In genomic region chr16:29810699-29811169, GRCh38 we compare ENCODE assay signal across 9 cellular contexts. TPM values are rescaled to one million over a fixed set of nuclear protein-coding genes. Genes with fewer than 3 reads are reported as not detected.
A peak's percentile ranks its signal among the peaks of the same experiment; 100 is the strongest.
DNase-seq lines count a peak whose midpoint lies in the region; ATAC-seq and TF ChIP-seq lines count a peak whose summit lies in the region.
"Had no signal": no experiment of that assay in that cellular context is flagged by ENCODE, and none has a peak within 500 bp of the region (broad histone marks: within the 10 kb centered on the region; RNA-seq: fewer than 3 reads in every experiment).

No MANE protein-coding gene starts in this region.

- no peak for TF ChIP-seq RAD21 in neural cell (conservative IDR thresholded peaks at IDR 0.05)

- peaks cover 3% of the 10 kb centered on the region for H4K20me1 ChIP-seq in neural cell (ENCODE audit: insufficient read depth)

- H2AFZ ChIP-seq in neural cell (ENCODE audit: low read depth, low read length): no peak overlapping the region

- H3K27me3 ChIP-seq in colonic mucosa (no peaks in the 10 kb centered on the region), neural cell (ENCODE audit: insufficient read depth, low read depth, low read length) (no peaks in the 10 kb centered on the region)

- H3K9me3 ChIP-seq in colonic mucosa (no peaks in the 10 kb centered on the region), neural cell (ENCODE audit: low read length) (no peaks in the 10 kb centered on the region)

- H3K4me1 ChIP-seq in colonic mucosa: peaks cover 35% of the 10 kb centered on the region

- H3K27ac ChIP-seq in colonic mucosa (peak overlapping the region; percentile 88), neural cell (ENCODE audit: low read length) (peak overlapping the region; percentile 98)

- TF ChIP-seq CTCF in AG10803 (conservative IDR thresholded peaks at IDR 0.05; ENCODE audit: low read length): no peak
- no peak for TF ChIP-seq CTCF in colonic mucosa (IDR thresholded peaks at IDR 0.05)
- TF ChIP-seq CTCF in neural cell (IDR thresholded peaks at IDR 0.05; ENCODE audit: poor library complexity, severe bottlenecking): no peak

- H3K9ac ChIP-seq in colonic mucosa (ENCODE audit: low read depth in 2 of 2, low read length in 2 of 2): peak overlapping the region in 1 of 2 donors; percentile 66
- H3K9ac ChIP-seq in neural cell (ENCODE audit: low read length): peak overlapping the region; percentile 99

- no peaks in the 10 kb centered on the region for H3F3A ChIP-seq in neural cell (ENCODE audit: insufficient read depth, low read length, poor library complexity, severe bottlenecking)

- no peaks in the 10 kb centered on the region for H3K9me2 ChIP-seq in neural cell (ENCODE audit: insufficient read depth, low read length)

- intact Hi-C loops in colonic mucosa (cut with DNase I): loop anchor here (5.0 kb wide), 1 partner anchor 42 kb away; no protein-coding TSS in a partner anchor

- ATAC-seq in GM18861 (IDR thresholded peaks at IDR 0.05; ENCODE audit: unreplicated experiment) (no peak), GM21737 (IDR thresholded peaks at IDR 0.05; ENCODE audit: unreplicated experiment) (no peak), GM18519 (IDR thresholded peaks at IDR 0.05; ENCODE audit: low FRiP score, unreplicated experiment) (no peak)

- DNase-seq in AG10803 (ENCODE audit: low read depth): no peak
- no peak for DNase-seq in Jurkat, Clone E6-1 (ENCODE audit: low read depth, low spot score)
- no peak for DNase-seq in colonic mucosa
- DNase-seq in HuH-7 (ENCODE audit: low spot score): no peak

- no peak for TF ChIP-seq EP300 in neural cell (conservative IDR thresholded peaks at IDR 0.05; ENCODE audit: poor library complexity, severe bottlenecking)

- peak overlapping the region; percentile 8; the same call in 1 of the 2 replicates for H3K4me3 ChIP-seq in AG10803 (ENCODE audit: low read length)
- peak overlapping the region; percentile 91; the same call in 1 of the 2 replicates for H3K4me3 ChIP-seq in Jurkat, Clone E6-1 (ENCODE audit: low read length)
- no peak overlapping the region for H3K4me3 ChIP-seq in colonic mucosa
- peak overlapping the region; percentile 100 for H3K4me3 ChIP-seq in neural cell (ENCODE audit: low read length)

- no peaks in the 10 kb centered on the region for H3K36me3 ChIP-seq in colonic mucosa
- H3K36me3 ChIP-seq in neural cell (ENCODE audit: insufficient read depth, low read length): no peaks in the 10 kb centered on the region

- H3K79me2 ChIP-seq in neural cell (replicated peaks; ENCODE audit: insufficient read depth, low read length): peaks cover 54% of the 10 kb centered on the region

- peak overlapping the region; percentile 87 for H3K4me2 ChIP-seq in neural cell (ENCODE audit: low read length)

TF ChIP-seq in neural cell, 6 proteins besides CTCF, POLR2A, EP300 and RAD21:
- TF ChIP-seq EZH2 (IDR thresholded peaks at IDR 0.05; ENCODE audit: borderline replicate concordance, insufficient read depth, low read length, poor library complexity, severe bottlenecking) (no peak), MXI1 (conservative IDR thresholded peaks at IDR 0.05; ENCODE audit: poor library complexity, severe bottlenecking) (no peak), POLR2AphosphoS5 (IDR thresholded peaks at IDR 0.05) (no peak), SMC3 (conservative IDR thresholded peaks at IDR 0.05; ENCODE audit: poor library complexity) (no peak), REST (IDR thresholded peaks at IDR 0.05; ENCODE audit: borderline replicate concordance) (no peak), TAF1 (IDR thresholded peaks at IDR 0.05; ENCODE audit: low read depth) (no peak)

RNA-seq across cellular contexts. Expression of gene PRRT2, which starts 1.3 kb away (rescaled TPM):
- 0.85 TPM for polyA plus RNA-seq in Jurkat, Clone E6-1 (2012; ENCODE audit: insufficient read depth, insufficient read length)
- total RNA-seq in colonic mucosa: 1 to 10 TPM; 1.4 to 1.7 TPM
- polyA plus RNA-seq in neural cell: 84.2 and 105 TPM in 2 replicates
- 29.9 and 40.6 TPM in 2 replicates for polyA minus RNA-seq in neural cell
- total RNA-seq: HT-29 had no signal

RNA-seq across cellular contexts. Expression of gene MAZ, which starts 4.4 kb away (rescaled TPM):
- 1,001 TPM for polyA plus RNA-seq in Jurkat, Clone E6-1 (2012; ENCODE audit: insufficient read depth, insufficient read length)
- total RNA-seq in colonic mucosa: 100 to 1,000 TPM; 286 to 441 TPM
- polyA plus RNA-seq in neural cell: 147 and 168 TPM in 2 replicates
- 246 and 274 TPM in 2 replicates for polyA minus RNA-seq in neural cell

RNA-seq across cellular contexts. Expression of gene PAGR1, which starts 5.2 kb away (rescaled TPM):
- polyA plus RNA-seq in Jurkat, Clone E6-1 (2012; ENCODE audit: insufficient read depth, insufficient read length): 64.3 TPM
- total RNA-seq in colonic mucosa: 10 to 100 TPM; 16.0 to 45.0 TPM
- polyA plus RNA-seq in neural cell: 86.8 and 88.7 TPM in 2 replicates
- 21.9 and 24.0 TPM in 2 replicates for polyA minus RNA-seq in neural cell

RNA-seq across cellular contexts. Expression of gene MVP, which starts 9.5 kb away (rescaled TPM):
- 3.6 TPM for polyA plus RNA-seq in Jurkat, Clone E6-1 (2012; ENCODE audit: insufficient read depth, insufficient read length)
- total RNA-seq in colonic mucosa: 100 to 1,000 TPM; 427 to 450 TPM
- polyA plus RNA-seq in neural cell: 2.5 and 5.7 TPM in 2 replicates
- 2.1 and 3.2 TPM in 2 replicates for polyA minus RNA-seq in neural cell

RNA-seq across cellular contexts. Expression of gene KIF22, which starts 20.2 kb away (rescaled TPM):
- polyA plus RNA-seq in Jurkat, Clone E6-1 (2012; ENCODE audit: insufficient read depth, insufficient read length): 169 TPM
- total RNA-seq in colonic mucosa: 100 to 1,000 TPM in 1 of 2 donors, 10 to 100 TPM in 1; 60.7 to 150 TPM
- 81.1 and 89.7 TPM in 2 replicates for polyA plus RNA-seq in neural cell
- polyA minus RNA-seq in neural cell: 48.7 and 74.7 TPM in 2 replicates
